Comparison of ENCODE assay signal across 8 cellular contexts in genomic region chr1:1398677-1399186, GRCh38. TPM values are rescaled to one million over a fixed set of nuclear protein-coding genes. Genes with fewer than 3 reads are reported as not detected.
DNase-seq lines count a peak whose midpoint lies in the region; ATAC-seq and TF ChIP-seq lines count a peak whose summit lies in the region.

No MANE protein-coding gene starts in this region.

- peak overlapping the region; percentile 99 for H3K18ac ChIP-seq in neuronal stem cell (ENCODE audit: low read length)

- H3K27me3 ChIP-seq in NT2/D1 (ENCODE audit: insufficient read depth, insufficient read length), result no peaks in the 10 kb centered on the region
- no peaks in the 10 kb centered on the region for H3K27me3 ChIP-seq in neuronal stem cell (ENCODE audit: control insufficient read depth in 3 of 3, insufficient read depth in 3 of 3, low read depth in 1 of 3, low read length in 3 of 3)

- H3K4me1 ChIP-seq in NT2/D1 (ENCODE audit: insufficient read depth, insufficient read length) (peaks cover 15% of the 10 kb centered on the region), neuronal stem cell (ENCODE audit: control insufficient read depth in 2 of 2, insufficient read depth in 1 of 2, low read depth in 1 of 2, low read length in 2 of 2) (peaks cover 11 to 14% of the 10 kb centered on the region in 2 donors)

- H2BK5ac ChIP-seq in neuronal stem cell (ENCODE audit: low read length), result peak overlapping the region; percentile 79

- H3K4me3 ChIP-seq in NT2/D1 (ENCODE audit: insufficient read length, low read depth), result peak overlapping the region; percentile 97
- H3K4me3 ChIP-seq in neuronal stem cell (ENCODE audit: low read length in 2 of 2), result peak overlapping the region; percentile 84 to 98

- H2BK120ac ChIP-seq in neuronal stem cell (ENCODE audit: low read depth, low read length), result peak overlapping the region; percentile 89

- H3K36me3 Mint-ChIP-seq in endothelial cell (ENCODE audit: low read depth, unreplicated experiment), result peaks cover 45% of the 10 kb centered on the region

- peak overlapping the region; percentile 98 for H3K4me3 Mint-ChIP-seq in endothelial cell (ENCODE audit: unreplicated experiment)

- WGBS in neuronal stem cell (ENCODE audit: extremely low coverage in 2 of 2, insufficient read length in 2 of 2, insufficient replicate concordance in 1 of 2), 2 donors, result no CpG with 5 or more reads among the region's 54 CpGs

- H2AFZ ChIP-seq in neuronal stem cell (ENCODE audit: low read length), result peak overlapping the region; percentile 90

- no peak overlapping the region for H4K8ac ChIP-seq in neuronal stem cell (ENCODE audit: low read depth, low read length)

- ATAC-seq in GM21529 (IDR thresholded peaks at IDR 0.05; ENCODE audit: unreplicated experiment), result peak; percentile 4

- peaks cover 36% of the 10 kb centered on the region for H3K4me1 Mint-ChIP-seq in endothelial cell (ENCODE audit: unreplicated experiment)

- peaks cover 11% of the 10 kb centered on the region for H3K27me3 Mint-ChIP-seq in endothelial cell (ENCODE audit: unreplicated experiment)

- H3K27ac ChIP-seq in C4-2B (peak overlapping the region; percentile 91), neuronal stem cell (replicated peaks; ENCODE audit: low read length) (no peak overlapping the region)

- H3K9me3 ChIP-seq in NT2/D1 (ENCODE audit: insufficient read depth, low read length), result no peaks in the 10 kb centered on the region
- H3K9me3 ChIP-seq in neuronal stem cell (replicated peaks in 1 of 2; ENCODE audit: control insufficient read depth in 2 of 2, insufficient read depth in 1 of 2, low read depth in 1 of 2, low read length in 2 of 2), result no peaks in the 10 kb centered on the region

- no peaks in the 10 kb centered on the region for H3K9me3 Mint-ChIP-seq in endothelial cell (ENCODE audit: unreplicated experiment)

- peak overlapping the region; percentile 80 for H3K4ac ChIP-seq in neuronal stem cell (ENCODE audit: low read length)

- peak overlapping the region; percentile 98 for H3K23ac ChIP-seq in neuronal stem cell (ENCODE audit: low read depth, low read length, poor library complexity)

- H4K91ac ChIP-seq in neuronal stem cell (ENCODE audit: low read depth, low read length, poor library complexity), result no peak overlapping the region

- peak overlapping the region; percentile 98 for H2AK5ac ChIP-seq in neuronal stem cell (ENCODE audit: low read depth, low read length)

- H3K36me3 ChIP-seq in NT2/D1 (ENCODE audit: insufficient read depth, insufficient read length, low read length) (peaks cover 72% of the 10 kb centered on the region), neuronal stem cell (replicated peaks in 1 of 2; ENCODE audit: control insufficient read depth in 2 of 2, insufficient read depth in 2 of 2, low read length in 2 of 2) (peaks cover 46 to 80% of the 10 kb centered on the region in 2 donors)

- H3K9ac ChIP-seq in NT2/D1 (ENCODE audit: insufficient read length, low read depth), result peak overlapping the region; percentile 98
- peak overlapping the region; percentile 100 for H3K9ac ChIP-seq in neuronal stem cell (ENCODE audit: low read depth, low read length, poor library complexity)

- H3K14ac ChIP-seq in neuronal stem cell (ENCODE audit: low read length), result peak overlapping the region; percentile 87

- peaks cover 24% of the 10 kb centered on the region for H3K79me1 ChIP-seq in neuronal stem cell (ENCODE audit: low read depth, low read length)

- H3K4me2 ChIP-seq in neuronal stem cell (ENCODE audit: insufficient read depth, low read length, poor library complexity, severe bottlenecking), result peak overlapping the region; percentile 90

- peak overlapping the region; percentile 53 for H2BK12ac ChIP-seq in neuronal stem cell (ENCODE audit: low read length)

- H2BK15ac ChIP-seq in neuronal stem cell (ENCODE audit: low read length), result peak overlapping the region; percentile 62

- H3K27ac Mint-ChIP-seq in endothelial cell (ENCODE audit: unreplicated experiment), result peak overlapping the region; percentile 91

- no peak for DNase-seq in NT2/D1 (ENCODE audit: low read depth, low spot score)
- DNase-seq in endothelial cell (ENCODE audit: low spot score), result no peak
- no peak for DNase-seq in neuronal stem cell (ENCODE audit: low spot score)
- DNase-seq in NCI-H2227 treated with DMSO at 0.1 percent for 48 hours (lab: John Stamatoyannopoulos, UW), result no peak
- DNase-seq in iPS-NIHi7 (ENCODE audit: extremely low spot score), result no peak
- no peak for DNase-seq in anterior cingulate cortex (lab: John Stamatoyannopoulos, UW)

- TF ChIP-seq CTCF in C4-2B (conservative IDR thresholded peaks at IDR 0.05), result no peak
- TF ChIP-seq CTCF in endothelial cell (IDR thresholded peaks at IDR 0.05; ENCODE audit: unreplicated experiment), result no peak

RNA-seq across cellular contexts. Expression of gene CCNL2, which starts 0.4 kb away (rescaled TPM):
- total RNA-seq in endothelial cell (ENCODE audit: unreplicated experiment), result 266 TPM
- 91.8 TPM for polyA plus RNA-seq in neuronal stem cell (2013, experiment 1 of 2)
- 90.5 TPM for polyA plus RNA-seq in neuronal stem cell (2013, experiment 2 of 2)

RNA-seq across cellular contexts. Expression of gene MRPL20, which starts 8.4 kb away (rescaled TPM):
- 95.0 TPM for total RNA-seq in endothelial cell (ENCODE audit: unreplicated experiment)
- polyA plus RNA-seq in neuronal stem cell (2013, experiment 1 of 2), result 132 TPM
- 135 TPM for polyA plus RNA-seq in neuronal stem cell (2013, experiment 2 of 2)

RNA-seq across cellular contexts. Expression of gene ANKRD65, which starts 22.3 kb away (rescaled TPM):
- 0.31 TPM for total RNA-seq in endothelial cell (ENCODE audit: unreplicated experiment)
- polyA plus RNA-seq in neuronal stem cell (2013, experiment 1 of 2), result 2.0 TPM
- polyA plus RNA-seq in neuronal stem cell (2013, experiment 2 of 2), result 2.0 TPM

RNA-seq across cellular contexts. Expression of gene AURKAIP1, which starts 23.7 kb away (rescaled TPM):
- total RNA-seq in endothelial cell (ENCODE audit: unreplicated experiment), result 128 TPM
- polyA plus RNA-seq in neuronal stem cell (2013, experiment 1 of 2), result 61.8 TPM
- polyA plus RNA-seq in neuronal stem cell (2013, experiment 2 of 2), result 60.5 TPM

RNA-seq across cellular contexts. Expression of gene VWA1, which starts 36.8 kb away (rescaled TPM):
- total RNA-seq in endothelial cell (ENCODE audit: unreplicated experiment), result 34.2 TPM
- polyA plus RNA-seq in neuronal stem cell (2013, experiment 1 of 2), result 5.0 TPM
- 4.8 TPM for polyA plus RNA-seq in neuronal stem cell (2013, experiment 2 of 2)
